8 cellular contexts compared by ENCODE assay signal in the genomic region with DNA sequence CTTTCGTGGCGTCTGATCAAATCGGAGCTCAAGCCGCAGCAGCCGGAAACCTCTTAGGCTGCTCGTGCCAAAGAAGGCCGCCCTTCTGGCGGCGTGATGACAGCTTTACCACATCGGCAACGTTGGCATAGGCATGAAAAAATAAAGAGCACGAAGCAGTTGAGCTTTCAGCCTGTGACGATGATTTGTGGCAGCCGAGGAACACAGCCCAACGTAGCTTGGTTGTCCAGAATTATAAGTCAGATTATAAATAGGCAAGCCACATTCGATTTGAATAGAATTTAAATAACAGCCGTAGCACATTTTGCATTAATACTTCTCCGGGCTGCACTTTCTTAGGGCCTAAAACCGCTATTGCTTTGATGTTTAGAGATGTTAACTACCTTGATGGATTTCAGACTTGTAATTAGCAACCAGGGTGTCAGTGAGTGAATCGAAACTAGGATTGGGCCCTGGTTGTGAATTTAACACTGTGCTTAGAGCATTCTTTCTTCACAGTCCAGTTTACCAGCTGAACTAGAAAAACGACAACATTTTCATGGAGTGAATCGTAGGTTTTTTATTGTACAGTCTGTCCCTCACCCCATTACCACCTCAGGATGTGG. TPM values are rescaled to one million over a fixed set of nuclear protein-coding genes. Genes with fewer than 3 reads are reported as not detected.
A peak's percentile ranks its signal among the peaks of the same experiment; 100 is the strongest.
DNase-seq lines count a peak whose midpoint lies in the region; ATAC-seq and TF ChIP-seq lines count a peak whose summit lies in the region.

No MANE protein-coding gene starts in this region.

- intact Hi-C loops in Right ventricle myocardium inferior (cut with DNase I) (loop anchor here (2.0 kb wide), 1 partner anchor 794 kb away; the partner anchor contains the start of gene AHI1), transverse colon (cut with DNase I; ENCODE audit: low total_unique reads) (no loop called here)

- peak overlapping the region; percentile 100 for H3K27ac Mint-ChIP-seq in activated naive CD4-positive, alpha-beta T cell treated with anti-CD3 and anti-CD28 coated beads, Interleukin-2, amount 50 U/mL, for 24 hours

- peaks cover 38% of the 10 kb centered on the region for H3K79me2 ChIP-seq in GM23248 (ENCODE audit: insufficient read depth)
- peaks cover 41% of the 10 kb centered on the region for H3K79me2 ChIP-seq in MM.1S (ENCODE audit: low read length)
- peaks cover 23% of the 10 kb centered on the region for H3K79me2 ChIP-seq in trophoblast cell (ENCODE audit: control insufficient read depth, insufficient read depth, low read length, poor library complexity)

- WGBS in GM23248 (ENCODE audit: low coverage in 1 of 2, low lambda C conversion rate in 2 of 2, missing lambda C conversion rate in 2 of 2), 2 experiments: 1 to 3% methylated on average over 22 of the region's 22 CpGs
- no CpG with 5 or more reads among the region's 22 CpGs for WGBS in trophoblast cell (ENCODE audit: extremely low coverage, insufficient coverage, insufficient read length)
- 1 to 5% methylated on average over 3 to 22 of the region's 22 CpGs for WGBS in transverse colon (ENCODE audit: low coverage in 1 of 2), 2 donors

- H3K9me3 ChIP-seq in GM23248 (ENCODE audit: low read depth) (no peaks in the 10 kb centered on the region), MM.1S (replicated peaks; ENCODE audit: insufficient read depth, low read length) (no peaks in the 10 kb centered on the region), SK-N-MC (ENCODE audit: low read depth, low read length) (no peaks in the 10 kb centered on the region), trophoblast cell (ENCODE audit: insufficient read depth, low read depth, low read length) (no peaks in the 10 kb centered on the region), transverse colon (no peaks in the 10 kb centered on the region)

- H3K18ac ChIP-seq in trophoblast cell (ENCODE audit: low read length): peak overlapping the region; percentile 58

- H3K4me3 ChIP-seq in GM23248 (peak overlapping the region; percentile 94), MM.1S (ENCODE audit: low read length) (peak overlapping the region; percentile 98), SK-N-MC (peak overlapping the region; percentile 100), trophoblast cell (ENCODE audit: low read depth, low read length) (peak overlapping the region; percentile 70), transverse colon (peak overlapping the region; percentile 64 to 86 (median 76))

- peak overlapping the region; percentile 64 for H4K12ac ChIP-seq in trophoblast cell (ENCODE audit: low read depth, low read length)

- peak overlapping the region; percentile 98 for H3K4me3 Mint-ChIP-seq in activated naive CD4-positive, alpha-beta T cell treated with anti-CD3 and anti-CD28 coated beads, Interleukin-2, amount 50 U/mL, for 24 hours

- H2BK120ac ChIP-seq in trophoblast cell (ENCODE audit: insufficient read depth, low read length, poor library complexity): peak overlapping the region; percentile 30

- H3K4me2 ChIP-seq in GM23248 (ENCODE audit: unreplicated experiment) (peak overlapping the region; percentile 93), MM.1S (ENCODE audit: low read depth, low read length) (peak overlapping the region; percentile 93), trophoblast cell (ENCODE audit: low read length) (peak overlapping the region; percentile 80)

- H3K14ac ChIP-seq in trophoblast cell (ENCODE audit: low read length): peak overlapping the region; percentile 73

- H3K23ac ChIP-seq in trophoblast cell (ENCODE audit: low read length): no peak overlapping the region

- TF ChIP-seq EP300 in transverse colon (IDR thresholded peaks at IDR 0.05; ENCODE audit: low read depth): no peak

- H3K4me1 ChIP-seq in GM23248 (ENCODE audit: insufficient read depth) (peaks cover 19% of the 10 kb centered on the region), MM.1S (ENCODE audit: low read length) (peaks cover 18% of the 10 kb centered on the region), trophoblast cell (ENCODE audit: control insufficient read depth in 1 of 2, insufficient read depth in 2 of 2, low read length in 2 of 2) (peaks cover 3 to 5% of the 10 kb centered on the region in 2 experiments), transverse colon (peaks cover 14 to 41% (median 33%) of the 10 kb centered on the region in 4 donors)

- H2BK12ac ChIP-seq in trophoblast cell (ENCODE audit: low read length): no peak overlapping the region

- no peak overlapping the region for H3K4ac ChIP-seq in trophoblast cell (ENCODE audit: low read depth, low read length)

- H3K27ac ChIP-seq in GM23248: peak overlapping the region; percentile 100
- H3K27ac ChIP-seq in MM.1S (ENCODE audit: low read length): peak overlapping the region; percentile 97
- peak overlapping the region; percentile 100 for H3K27ac ChIP-seq in SK-N-MC
- peak overlapping the region; percentile 83 for H3K27ac ChIP-seq in trophoblast cell (ENCODE audit: low read depth, low read length)
- peak overlapping the region; percentile 98 to 99 (median 99) for H3K27ac ChIP-seq in transverse colon

- in situ Hi-C loops in GM23248 (cut with MboI): no loop called here
- in situ Hi-C loops in transverse colon (cut with MboI; ENCODE audit: low pct_ligation_motif_present in 1 of 4, low pct_unique_long_range_greater_than_20kb in 1 of 4, low sequenced_read_pairs in 3 of 4): loop anchor here in 1 of 4 donors (25.0 kb wide), 1 partner anchor 497 kb away; the partner anchor contains the start of gene MAP3K5

- H3K27me3 ChIP-seq in GM23248 (replicated peaks; ENCODE audit: insufficient read depth) (no peaks in the 10 kb centered on the region), MM.1S (replicated peaks; ENCODE audit: insufficient read depth, low read length) (no peaks in the 10 kb centered on the region), trophoblast cell (ENCODE audit: insufficient read depth, low read length) (no peaks in the 10 kb centered on the region), transverse colon (no peaks in the 10 kb centered on the region)

- DNase-seq in DMS 273 treated with DMSO at 0.1 percent for 48 hours (lab: John Stamatoyannopoulos, UW): peak; percentile 78
- DNase-seq in GM23248: peak; percentile 96
- DNase-seq in MM.1S: peak; percentile 76
- peak; percentile 52 for DNase-seq in SK-N-MC (ENCODE audit: low read depth, low spot score)
- peak; percentile 88 for DNase-seq in Right ventricle myocardium inferior (ENCODE audit: missing footprints)
- peak; percentile 45 to 70 for DNase-seq in trophoblast cell
- peak; percentile 75 for DNase-seq in transverse colon

- no peak overlapping the region for H2BK5ac ChIP-seq in trophoblast cell (ENCODE audit: low read depth, low read length, poor library complexity)

- H4K8ac ChIP-seq in trophoblast cell (ENCODE audit: low read depth, low read length): peak overlapping the region; percentile 94

- H3K9ac ChIP-seq in GM23248 (peak overlapping the region; percentile 99), MM.1S (ENCODE audit: low read length) (peak overlapping the region; percentile 98), SK-N-MC (ENCODE audit: insufficient read length) (peak overlapping the region; percentile 100), trophoblast cell (ENCODE audit: low read length) (peak overlapping the region; percentile 94)

- H3K9me2 ChIP-seq in GM23248 (ENCODE audit: insufficient read depth): no peaks in the 10 kb centered on the region
- no peaks in the 10 kb centered on the region for H3K9me2 ChIP-seq in MM.1S (replicated peaks; ENCODE audit: insufficient read depth, low read length)

- no peak for TF ChIP-seq POLR2A in transverse colon (IDR thresholded peaks at IDR 0.05)

- peak; percentile 42 for ATAC-seq in Right ventricle myocardium inferior

- no peaks in the 10 kb centered on the region for H3K27me3 Mint-ChIP-seq in activated naive CD4-positive, alpha-beta T cell treated with anti-CD3 and anti-CD28 coated beads, Interleukin-2, amount 50 U/mL, for 24 hours

- H2AFZ ChIP-seq in GM23248: peak overlapping the region; percentile 87
- H2AFZ ChIP-seq in MM.1S (ENCODE audit: low read length): peak overlapping the region; percentile 85
- H2AFZ ChIP-seq in trophoblast cell (ENCODE audit: insufficient read depth, low read length, poor library complexity): peak overlapping the region; percentile 46

- H3K9me3 Mint-ChIP-seq in activated naive CD4-positive, alpha-beta T cell treated with anti-CD3 and anti-CD28 coated beads, Interleukin-2, amount 50 U/mL, for 24 hours: no peaks in the 10 kb centered on the region

- H2AK5ac ChIP-seq in trophoblast cell (ENCODE audit: low read length): no peak overlapping the region

- peaks cover 9% of the 10 kb centered on the region for H3K36me3 Mint-ChIP-seq in activated naive CD4-positive, alpha-beta T cell treated with anti-CD3 and anti-CD28 coated beads, Interleukin-2, amount 50 U/mL, for 24 hours

- H3F3A ChIP-seq in GM23248 (ENCODE audit: insufficient read depth) (peaks cover 27% of the 10 kb centered on the region), MM.1S (ENCODE audit: insufficient read depth, low read length) (peaks cover 19% of the 10 kb centered on the region)

- H4K91ac ChIP-seq in trophoblast cell (ENCODE audit: low read depth, low read length): peak overlapping the region; percentile 60

- TF ChIP-seq CTCF in MM.1S (IDR thresholded peaks at IDR 0.05; ENCODE audit: low read length): no peak
- peak in 1 of 5 experiments; percentile 26 for TF ChIP-seq CTCF in transverse colon (IDR thresholded peaks at IDR 0.05)

- H4K20me1 ChIP-seq in GM23248 (ENCODE audit: insufficient read depth) (peaks cover 17% of the 10 kb centered on the region; the same call in 1 of the 2 replicates), MM.1S (ENCODE audit: insufficient read depth, low read length) (peaks cover 36% of the 10 kb centered on the region)

- peaks cover 44% of the 10 kb centered on the region for H3K4me1 Mint-ChIP-seq in activated naive CD4-positive, alpha-beta T cell treated with anti-CD3 and anti-CD28 coated beads, Interleukin-2, amount 50 U/mL, for 24 hours

- H3K79me1 ChIP-seq in trophoblast cell (ENCODE audit: low read length): peaks cover 11% of the 10 kb centered on the region

- H3K36me3 ChIP-seq in GM23248 (ENCODE audit: low read depth) (0 out of 2 replicates have a peak, but pooled peaks cover 3% of the 10 kb centered on the region), MM.1S (replicated peaks; ENCODE audit: insufficient read depth, low read length) (no peaks in the 10 kb centered on the region), SK-N-MC (ENCODE audit: insufficient read depth, low read length) (peaks cover 23% of the 10 kb centered on the region), trophoblast cell (ENCODE audit: control insufficient read depth in 1 of 2, insufficient read depth in 2 of 2, low read length in 2 of 2) (peaks cover 0 to 2% of the 10 kb centered on the region in 2 experiments), transverse colon (no peaks in the 10 kb centered on the region)

RNA-seq across cellular contexts. Expression of gene BCLAF1, which starts 0.9 kb away (rescaled TPM):
- total RNA-seq in GM23248 (2014; rRNA removed; shearing (Covaris generic)): 62.6 and 80.3 TPM in 2 replicates
- 78.0 and 78.3 TPM in 2 replicates for polyA plus RNA-seq in GM23248 (2016; fragmentation: Nextera tagmentation; extraction: Ambion mirVana)
- 61.0 TPM for total RNA-seq in Right ventricle myocardium inferior
- 141 and 143 TPM in 2 replicates for polyA plus RNA-seq in trophoblast cell (2013)
- total RNA-seq in transverse colon: 100 to 1,000 TPM in 3 of 4 donors, 10 to 100 TPM in 1; 88.7 to 495 (median 174) TPM

RNA-seq across cellular contexts. Expression of gene MTFR2, which starts 40.4 kb away (rescaled TPM):
- total RNA-seq in GM23248 (2014; rRNA removed; shearing (Covaris generic)): not detected in 2 replicates
- polyA plus RNA-seq in GM23248 (2016; fragmentation: Nextera tagmentation; extraction: Ambion mirVana): 2.5 and 3.1 TPM in 2 replicates
- total RNA-seq in Right ventricle myocardium inferior: 0.32 TPM
- 12.4 and 12.5 TPM in 2 replicates for polyA plus RNA-seq in trophoblast cell (2013)
- 1 to 10 TPM in 2 of 4 donors, under 1 TPM in 1, not detected in 1; 0.68 to 5.8 (median 1.4) TPM for total RNA-seq in transverse colon

Comparison
In these comparisons a context has a peak if more than half of its experiments do, and no peak if none do; other contexts are left out.
1. Peak in every context shown above with its lines: DNase-seq, ATAC-seq, H3K4me3 ChIP-seq and H3K27ac ChIP-seq.